ENCODE assay signal across 13 cellular contexts in the genomic region with DNA sequence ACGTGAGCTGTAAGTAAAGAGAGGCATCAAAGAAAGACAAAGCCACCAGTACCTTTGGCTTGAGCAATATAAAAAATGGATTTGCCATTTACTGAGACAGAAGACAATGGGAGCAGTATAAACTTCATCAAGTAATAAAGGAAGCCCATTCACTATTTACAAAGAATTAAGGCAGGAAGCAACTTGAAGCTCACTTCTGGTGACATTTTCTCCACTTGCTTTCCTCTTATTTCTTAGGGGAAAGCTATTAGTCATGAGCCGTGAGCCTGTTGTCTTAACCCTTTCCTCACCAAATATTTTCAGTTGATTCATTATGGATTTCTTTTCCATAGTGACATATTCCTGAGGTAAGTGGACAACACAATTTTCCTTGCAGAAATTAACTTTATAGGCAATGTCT.
DNase-seq lines count a peak whose midpoint lies in the region; ATAC-seq, FAIRE-seq and TF ChIP-seq lines count a peak whose summit lies in the region.
"Had no signal": no experiment of that assay in that cellular context is flagged by ENCODE, and none has a peak within 500 bp of the region (broad histone marks: within the 10 kb centered on the region; RNA-seq: fewer than 3 reads in every experiment).

No MANE protein-coding gene starts in this region.

- H2AFZ ChIP-seq in HepG2 (ENCODE audit: low read length), result no peak overlapping the region

- H3K79me2 ChIP-seq in HepG2 (ENCODE audit: insufficient read depth, low read length), result no peaks in the 10 kb centered on the region

- no peak for TF ChIP-seq CTCF in HepG2 (CRISPR knock-in tag; IDR thresholded peaks at IDR 0.05)
- no peak for TF ChIP-seq CTCF in right lobe of liver (IDR thresholded peaks at IDR 0.05)

- no peak overlapping the region for H3K27ac Mint-ChIP-seq in stimulated activated naive CD8-positive, alpha-beta T cell treated with anti-CD3 and anti-CD28 coated beads, Interleukin-15, amount 100 ng/mL, for 72 hours
- H3K27ac Mint-ChIP-seq: activated B cell treated with CpG ODN at 0.5 μM for 24 hours, mesothelial cell of epicardium had no signal

- WGBS in HepG2 (ENCODE audit: low lambda C conversion rate), result 94% methylated on average over 2 of the region's 2 CpGs
- WGBS in right lobe of liver (ENCODE audit: insufficient coverage, low coverage, low lambda C conversion rate, missing lambda C conversion rate), result 34% methylated on average over 2 of the region's 2 CpGs

- no peak for TF ChIP-seq EP300 in HepG2 (IDR thresholded peaks at IDR 0.05; ENCODE audit: low read depth in 2 of 2, low read length in 2 of 2)
- no peak for TF ChIP-seq EP300 in HepG2 (CRISPR knock-in tag; IDR thresholded peaks at IDR 0.05; ENCODE audit: borderline replicate concordance)

- H3K27ac ChIP-seq in HepG2 (ENCODE audit: extremely low read length, insufficient read depth, low read length) (no peak overlapping the region), right lobe of liver (no peak overlapping the region)
- H3K27ac ChIP-seq: epithelial cell of prostate, pancreas, thyroid gland had no signal

- H3K9me3 ChIP-seq in HepG2 (ENCODE audit: low read length) (peaks cover 12% of the 10 kb centered on the region), right lobe of liver (peaks cover 0 to 10% (median 0%) of the 10 kb centered on the region in 4 donors), adipocyte (ENCODE audit: control insufficient read depth, low read length) (peaks cover 8% of the 10 kb centered on the region)
- H3K9me3 ChIP-seq: pancreas, thyroid gland had no signal

- no peaks in the 10 kb centered on the region for H4K20me1 ChIP-seq in HepG2 (ENCODE audit: insufficient read depth, low read length)

- no peak for FAIRE-seq in HepG2 (lab: Jason Lieb, UNC)
- FAIRE-seq: pancreas had no signal

- TF ChIP-seq RAD21 in HepG2 (CRISPR knock-in tag; IDR thresholded peaks at IDR 0.05), result no peak

- H3K27me3 Mint-ChIP-seq in stimulated activated naive CD8-positive, alpha-beta T cell treated with anti-CD3 and anti-CD28 coated beads, Interleukin-15, amount 100 ng/mL, for 72 hours, result peaks cover 17% of the 10 kb centered on the region

- in situ Hi-C loops in HepG2 (cut with HindIII; ENCODE audit: extremely low pct_ligation_motif_present, low pct_unique_long_range_greater_than_20kb), result no loop called here

- H3K4me1 ChIP-seq in HepG2 (ENCODE audit: insufficient read depth, low read length), result no peaks in the 10 kb centered on the region
- H3K4me1 ChIP-seq in right lobe of liver, result no peaks in the 10 kb centered on the region
- peaks cover 10% of the 10 kb centered on the region for H3K4me1 ChIP-seq in adipocyte (ENCODE audit: control insufficient read depth, insufficient read depth, low read length)
- H3K4me1 ChIP-seq: thyroid gland had no signal

- intact Hi-C loops in HepG2 (cut with micrococcal nuclease; ENCODE audit: unreplicated experiment), result loop anchor here (1.0 to 2.0 kb wide), 4 partner anchors 152 to 339 kb away; no protein-coding TSS in a partner anchor
- intact Hi-C loops in right lobe of liver (cut with DNase I), result no loop called here
- intact Hi-C loops in cardiac septum (cut with DNase I), result loop anchor here (2.0 to 5.0 kb wide), 3 partner anchors 156 to 641 kb away; a partner anchor contains a TSS

- H3K4me3 Mint-ChIP-seq in stimulated activated naive CD8-positive, alpha-beta T cell treated with anti-CD3 and anti-CD28 coated beads, Interleukin-15, amount 100 ng/mL, for 72 hours, result no peak overlapping the region
- H3K4me3 Mint-ChIP-seq: activated B cell treated with CpG ODN at 0.5 μM for 24 hours, mesothelial cell of epicardium had no signal

- H3K4me2 ChIP-seq in HepG2 (ENCODE audit: low read depth, low read length), result no peak overlapping the region

- DNase-seq in HepG2 (ENCODE audit: low spot score) (no peak), right lobe of liver (no peak), adipocyte (ENCODE audit: low read depth) (peak; percentile 3), globus pallidus (ENCODE audit: low spot score) (peak; percentile 6), SK-N-DZ (ENCODE audit: low spot score) (no peak), cardiac septum (ENCODE audit: low spot score) (no peak)
- no peak for DNase-seq in stimulated activated naive CD8-positive, alpha-beta T cell treated with anti-CD3 and anti-CD28 coated beads, Interleukin-15, amount 100 ng/mL, for 72 hours

- TF ChIP-seq POLR2A in HepG2 (IDR thresholded peaks at IDR 0.05; ENCODE audit: insufficient read depth in 1 of 2, low read depth in 2 of 2, low read length in 2 of 2) (no peak), right lobe of liver (IDR thresholded peaks at IDR 0.05) (no peak)

- H3K4me3 ChIP-seq in HepG2 (replicated peaks in 1 of 3; ENCODE audit: insufficient read depth in 1 of 3, low read depth in 2 of 3, low read length in 3 of 3) (no peak overlapping the region), right lobe of liver (no peak overlapping the region), adipocyte (ENCODE audit: low read length) (peak overlapping the region; percentile 12)
- H3K4me3 ChIP-seq: pancreas, thyroid gland had no signal

- ATAC-seq in HepG2, result no peak
- no peak for ATAC-seq in right lobe of liver
- no peak for ATAC-seq in GM19452 (IDR thresholded peaks at IDR 0.05; ENCODE audit: unreplicated experiment)
- ATAC-seq in stimulated activated naive CD8-positive, alpha-beta T cell treated with anti-CD3 and anti-CD28 coated beads, Interleukin-15, amount 100 ng/mL, for 72 hours, result no peak

- H3K9me3 Mint-ChIP-seq in stimulated activated naive CD8-positive, alpha-beta T cell treated with anti-CD3 and anti-CD28 coated beads, Interleukin-15, amount 100 ng/mL, for 72 hours, result no peaks in the 10 kb centered on the region

- H3K36me3 ChIP-seq in HepG2 (replicated peaks in 1 of 2; ENCODE audit: control insufficient read depth in 1 of 2, insufficient read depth in 2 of 2, low read length in 2 of 2) (no peaks in the 10 kb centered on the region), right lobe of liver (no peaks in the 10 kb centered on the region), adipocyte (ENCODE audit: control insufficient read depth, insufficient read depth, low read length, severe bottlenecking) (peaks cover 10% of the 10 kb centered on the region)
- H3K36me3 ChIP-seq: pancreas, thyroid gland had no signal

- H3K9ac ChIP-seq in HepG2 (ENCODE audit: insufficient read depth, low read depth, low read length) (no peak overlapping the region), adipocyte (ENCODE audit: low read length) (no peak overlapping the region)

- H3K4me1 Mint-ChIP-seq in stimulated activated naive CD8-positive, alpha-beta T cell treated with anti-CD3 and anti-CD28 coated beads, Interleukin-15, amount 100 ng/mL, for 72 hours, result no peaks in the 10 kb centered on the region
- H3K4me1 Mint-ChIP-seq: activated B cell treated with CpG ODN at 0.5 μM for 24 hours had no signal

- CTCF ChIA-PET in HepG2 (lab: Yijun Ruan, JAX; ENCODE audit: low intra/inter-chr PET ratio, low total read pairs), result interaction anchor here (1.4 to 2.2 kb wide), 3 partner anchors 172 to 339 kb away, joined by 5 to 15 read pairs (median 6); no protein-coding TSS in a partner anchor

- POLR2A ChIA-PET in HepG2 (lab: Yijun Ruan, JAX), result no interaction called here

- no TSS peak for BruUV-seq in HepG2 (replicated peaks; lab: Mats Ljungman, UMichigan)

- H3K27me3 ChIP-seq in HepG2 (ENCODE audit: control insufficient read depth in 1 of 2, insufficient read depth in 2 of 2, low read length in 2 of 2), result no peaks in the 10 kb centered on the region
- no peaks in the 10 kb centered on the region for H3K27me3 ChIP-seq in right lobe of liver
- H3K27me3 ChIP-seq in adipocyte (replicated peaks; ENCODE audit: control insufficient read depth, insufficient read depth, low read length), result no peaks in the 10 kb centered on the region
- H3K27me3 ChIP-seq: pancreas, thyroid gland had no signal

TF ChIP-seq in HepG2, 621 proteins besides CTCF, POLR2A, EP300 and RAD21:
- TF ChIP-seq MATR3 (CRISPR knock-in tag; IDR thresholded peaks at IDR 0.05), result no peak
- peak; percentile 82 for TF ChIP-seq ZNF652 (CRISPR knock-in tag; IDR thresholded peaks at IDR 0.05; ENCODE audit: borderline replicate concordance, low read depth)

Comparison
In these comparisons a context has a peak if more than half of its experiments do, and no peak if none do; other contexts are left out.
1. intact Hi-C loops: an anchor here in HepG2 (1.0 to 2.0 kb wide) and cardiac septum (2.0 to 5.0 kb wide); none called in right lobe of liver.
2. DNase-seq: peak in adipocyte (single experiment) and globus pallidus (single experiment); none in HepG2 (single experiment), right lobe of liver (0 of 3), SK-N-DZ (single experiment), stimulated activated naive CD8-positive, alpha-beta T cell treated with anti-CD3 and anti-CD28 coated beads, Interleukin-15, amount 100 ng/mL, for 72 hours (0 of 2) and cardiac septum (single experiment).